Comparison of ENCODE assay signal across 20 cellular contexts in the genomic region with DNA sequence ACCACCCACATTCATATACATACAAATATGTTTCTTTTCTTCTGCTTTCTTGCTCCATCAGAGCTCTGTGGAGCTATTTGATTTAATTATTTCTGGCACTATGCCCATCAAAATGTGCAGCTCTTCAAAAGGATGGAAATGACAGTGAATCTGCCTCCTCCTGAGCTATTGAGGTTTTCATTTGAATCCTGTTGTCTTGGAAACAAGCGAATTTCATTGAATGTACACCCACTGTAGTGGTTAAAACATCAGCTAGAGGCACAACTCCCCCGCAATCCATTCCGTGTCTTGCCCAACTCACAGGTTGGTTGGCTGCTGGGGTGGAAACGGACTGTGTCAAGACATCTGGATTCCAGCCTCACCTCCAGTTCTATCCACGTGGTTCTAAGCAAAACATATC.
DNase-seq lines count a peak whose midpoint lies in the region; ATAC-seq, FAIRE-seq and TF ChIP-seq lines count a peak whose summit lies in the region.
"Had no signal": no experiment of that assay in that cellular context is flagged by ENCODE, and none has a peak within 500 bp of the region (broad histone marks: within the 10 kb centered on the region; RNA-seq: fewer than 3 reads in every experiment).

No MANE protein-coding gene starts in this region.

- H3K9me2 ChIP-seq in SK-N-SH, result no peaks in the 10 kb centered on the region

- no peak overlapping the region for H3K14ac ChIP-seq in H1 (ENCODE audit: insufficient read length)

- POLR2A ChIA-PET in SK-N-SH (lab: Yijun Ruan, JAX) (no interaction called here), H1 (lab: Charles Lee; ENCODE audit: partially characterized antibody) (no interaction called here)

- CTCF ChIA-PET in SK-N-SH (lab: Yijun Ruan, JAX), result interaction anchor here (1.0 kb wide), 1 partner anchor 11 kb away, joined by 4 read pairs; no protein-coding TSS in a partner anchor
- CTCF ChIA-PET in H1 (lab: Charles Lee; ENCODE audit: partially characterized antibody), result interaction anchor here (0.6 to 1.0 kb wide), 2 partner anchors 443 to 470 kb away, joined by 3 read pairs; no protein-coding TSS in a partner anchor

- peak; percentile 3 for DNase-seq in SK-N-SH
- peak; percentile 90 for DNase-seq in NCI-H2227 treated with DMSO at 0.1 percent for 48 hours (lab: John Stamatoyannopoulos, UW)
- no peak for DNase-seq in H1 (ENCODE audit: low read depth in 1 of 2, low spot score in 2 of 2)
- peak; percentile 81 for DNase-seq in putamen (ENCODE audit: low spot score)
- DNase-seq in activated naive CD4-positive, alpha-beta T cell treated with Interleukin-2 at 50 U/mL for 16 hours, result no peak
- DNase-seq in D721Med (ENCODE audit: insufficient read length, low spot score), result no peak
- DNase-seq in tibial artery, result no peak
- DNase-seq: DMS 273 treated with DMSO at 0.1 percent for 48 hours, DND-41, H7, NCI-H1092, NCI-H187, NCI-H446 treated with DMSO at 0.1 percent for 48 hours, SHP77, T-cell had no signal

- H3K18ac ChIP-seq in H1 (ENCODE audit: extremely low read depth, low read length), result no peak overlapping the region

- H2AFZ ChIP-seq in SK-N-SH (ENCODE audit: low read depth) (no peak overlapping the region), H1 (ENCODE audit: low read length) (no peak overlapping the region)

- no peak overlapping the region for H2BK15ac ChIP-seq in H1 (ENCODE audit: low read length)

- no peaks in the 10 kb centered on the region for H3K79me1 ChIP-seq in H1 (ENCODE audit: low read depth, low read length)

- no peaks in the 10 kb centered on the region for H3K23me2 ChIP-seq in H1 (ENCODE audit: low read depth, low read length)

- H3K9me3 ChIP-seq in SK-N-SH, result no peaks in the 10 kb centered on the region
- no peaks in the 10 kb centered on the region for H3K9me3 ChIP-seq in H1 (ENCODE audit: insufficient read depth in 2 of 2, low read depth in 1 of 2, low read length in 1 of 2)
- no peaks in the 10 kb centered on the region for H3K9me3 ChIP-seq in tibial artery
- H3K9me3 ChIP-seq: A549 had no signal

- no peaks in the 10 kb centered on the region for H3K36me3 ChIP-seq in SK-N-SH (replicated peaks in 1 of 2; ENCODE audit: control insufficient read depth in 1 of 2, insufficient read depth in 2 of 2, low read length in 1 of 2)
- no peaks in the 10 kb centered on the region for H3K36me3 ChIP-seq in H1 (ENCODE audit: control insufficient read depth in 2 of 4, insufficient read depth in 4 of 4, low read length in 3 of 4)
- H3K36me3 ChIP-seq in tibial artery, result no peaks in the 10 kb centered on the region
- H3K36me3 ChIP-seq: BLaER1 treated with 17β-estradiol and CSF1 and Interleukin-3, amounts not matched to agents 10 nM and 100 nM had no signal

- TF ChIP-seq CTCF in SK-N-SH (IDR thresholded peaks at IDR 0.05) (no peak), H1 (IDR thresholded peaks at IDR 0.05; ENCODE audit: control extremely low read depth in 1 of 3, insufficient read depth in 1 of 3, low read depth in 1 of 3, low read length in 3 of 3) (no peak), D721Med (IDR thresholded peaks at IDR 0.05; ENCODE audit: insufficient read depth, missing control alignments) (no peak), tibial artery (IDR thresholded peaks at IDR 0.05) (no peak)

- H3K4me1 ChIP-seq in SK-N-SH (ENCODE audit: control insufficient read depth in 1 of 2, insufficient read depth in 2 of 2, low read depth in 1 of 2, low read length in 1 of 2), result no peaks in the 10 kb centered on the region; a peak in 1 of 4 replicates
- H3K4me1 ChIP-seq in H1 (replicated peaks in 1 of 4; ENCODE audit: control insufficient read depth in 3 of 4, insufficient read depth in 4 of 4, low read length in 3 of 4), result no peaks in the 10 kb centered on the region
- H3K4me1 ChIP-seq in tibial artery, result no peaks in the 10 kb centered on the region
- H3K4me1 ChIP-seq: A549; BLaER1 treated with 17β-estradiol and CSF1 and Interleukin-3, amounts not matched to agents 10 nM and 100 nM had no signal

- H3K9ac ChIP-seq in SK-N-SH, result no peak overlapping the region
- H3K9ac ChIP-seq in H1 (replicated peaks in 1 of 4; ENCODE audit: extremely low read depth in 1 of 4, low read depth in 3 of 4, low read length in 3 of 4), result no peak overlapping the region
- H3K9ac ChIP-seq: BLaER1 treated with 17β-estradiol and CSF1 and Interleukin-3, amounts not matched to agents 10 nM and 100 nM had no signal

- no peaks in the 10 kb centered on the region for H3F3A ChIP-seq in SK-N-SH (replicated peaks; ENCODE audit: insufficient read depth)

- TF ChIP-seq EP300 in SK-N-SH (IDR thresholded peaks at IDR 0.05; ENCODE audit: borderline replicate concordance in 1 of 2, low read depth in 1 of 2, low read length in 1 of 2), result no peak
- no peak for TF ChIP-seq EP300 in H1 (IDR thresholded peaks at IDR 0.05; ENCODE audit: borderline replicate concordance in 1 of 2, low read depth in 2 of 2, low read length in 2 of 2)

- no peak overlapping the region for H4K91ac ChIP-seq in H1 (replicated peaks; ENCODE audit: insufficient read length, low read length)

- no peak overlapping the region for H3K4ac ChIP-seq in H1 (replicated peaks; ENCODE audit: insufficient read length, low read depth, low read length)

- intact Hi-C loops in tibial artery (cut with DNase I; ENCODE audit: low total_unique reads), result no loop called here

- H2BK20ac ChIP-seq in H1 (ENCODE audit: low read length), result no peak overlapping the region

- no peak overlapping the region for H2BK12ac ChIP-seq in H1 (ENCODE audit: low read depth, low read length)

- 41% methylated on average over 5 of the region's 5 CpGs for WGBS in SK-N-SH (ENCODE audit: low lambda C conversion rate)
- 83% methylated on average over 5 of the region's 5 CpGs; no CpG with 5 or more reads in 1 of the 2 experiments for WGBS in H1 (ENCODE audit: extremely low coverage in 1 of 2, insufficient coverage in 1 of 2, insufficient read length in 1 of 2, insufficient replicate concordance in 2 of 2, low coverage in 1 of 2, low lambda C conversion rate in 2 of 2, missing lambda C conversion rate in 1 of 2), 2 experiments

- H3K79me2 ChIP-seq in SK-N-SH (ENCODE audit: insufficient read depth) (no peaks in the 10 kb centered on the region), H1 (ENCODE audit: control insufficient read depth in 1 of 2, insufficient read depth in 2 of 2, low read length in 2 of 2) (no peaks in the 10 kb centered on the region)

- H3K27me3 ChIP-seq in SK-N-SH (ENCODE audit: insufficient read depth), result no peaks in the 10 kb centered on the region
- H3K27me3 ChIP-seq in H1 (replicated peaks in 1 of 4; ENCODE audit: control insufficient read depth in 3 of 4, extremely low read depth in 1 of 4, insufficient read depth in 3 of 4, low read length in 3 of 4), result no peaks in the 10 kb centered on the region
- no peaks in the 10 kb centered on the region for H3K27me3 ChIP-seq in tibial artery
- H3K27me3 ChIP-seq: BLaER1 treated with 17β-estradiol and CSF1 and Interleukin-3, amounts not matched to agents 10 nM and 100 nM had no signal

- H3K4me2 ChIP-seq in SK-N-SH (no peak overlapping the region), H1 (ENCODE audit: insufficient read depth in 1 of 2, low read depth in 2 of 2, low read length in 2 of 2) (no peak overlapping the region)
- H3K4me2 ChIP-seq: A549; BLaER1 treated with 17β-estradiol and CSF1 and Interleukin-3, amounts not matched to agents 10 nM and 100 nM had no signal

- TF ChIP-seq RAD21 in SK-N-SH (IDR thresholded peaks at IDR 0.05; ENCODE audit: low read length) (no peak), H1 (IDR thresholded peaks at IDR 0.05 in 1 of 2, conservative IDR thresholded peaks at IDR 0.05 in 1 of 2; ENCODE audit: low read depth in 2 of 2, low read length in 2 of 2) (no peak)

- H3K4me3 ChIP-seq in SK-N-SH (ENCODE audit: low read depth in 2 of 2, low read length in 1 of 2), result no peak overlapping the region
- no peak overlapping the region for H3K4me3 ChIP-seq in H1 (ENCODE audit: extremely low read depth in 1 of 4, insufficient read depth in 2 of 4, low read depth in 3 of 4, low read length in 4 of 4)
- no peak overlapping the region for H3K4me3 ChIP-seq in tibial artery
- H3K4me3 ChIP-seq: A549; BLaER1 treated with 17β-estradiol and CSF1 and Interleukin-3, amounts not matched to agents 10 nM and 100 nM; SK-N-MC had no signal

- H2BK120ac ChIP-seq in H1 (replicated peaks; ENCODE audit: low read depth, low read length), result no peak overlapping the region

- H3K23ac ChIP-seq in H1 (ENCODE audit: insufficient read length), result no peak overlapping the region

- H3K56ac ChIP-seq in H1 (replicated peaks; ENCODE audit: insufficient read length, low read depth, low read length), result no peak overlapping the region

- H4K20me1 ChIP-seq in SK-N-SH (ENCODE audit: insufficient read depth) (no peaks in the 10 kb centered on the region), H1 (replicated peaks in 1 of 2; ENCODE audit: control insufficient read depth in 1 of 2, insufficient read depth in 2 of 2, low read length in 2 of 2) (no peaks in the 10 kb centered on the region)
- H4K20me1 ChIP-seq: BLaER1 treated with 17β-estradiol and CSF1 and Interleukin-3, amounts not matched to agents 10 nM and 100 nM had no signal

- no peak for TF ChIP-seq POLR2A in H1 (IDR thresholded peaks at IDR 0.05; ENCODE audit: control extremely low read depth in 1 of 2, low read depth in 2 of 2, low read length in 2 of 2)

- no peak overlapping the region for H2BK5ac ChIP-seq in H1 (ENCODE audit: low read depth, low read length)

- H2AK5ac ChIP-seq in H1 (ENCODE audit: low read depth, low read length), result no peak overlapping the region

- peak; percentile 62 for FAIRE-seq in H1 (lab: Jason Lieb, UNC)
- no peak for FAIRE-seq in D721Med (lab: Jason Lieb, UNC)
- FAIRE-seq: A549 had no signal

- ATAC-seq in SK-N-SH treated with all-trans-retinoic acid at 6 μM for 48 hours, result no peak
- ATAC-seq: A549, T-cell had no signal

- H4K5ac ChIP-seq in H1 (ENCODE audit: insufficient read length, low read depth, low read length), result no peak overlapping the region

- H4K8ac ChIP-seq in H1 (ENCODE audit: extremely low read depth, insufficient read depth, low read length), result no peak overlapping the region

- no peak overlapping the region for H3K27ac ChIP-seq in SK-N-SH (ENCODE audit: low read depth in 2 of 2, low read length in 1 of 2)
- no peak overlapping the region for H3K27ac ChIP-seq in H1 (ENCODE audit: low read depth, low read length)
- no peak overlapping the region for H3K27ac ChIP-seq in tibial artery
- H3K27ac ChIP-seq: A549; BLaER1 treated with 17β-estradiol and CSF1 and Interleukin-3, amounts not matched to agents 10 nM and 100 nM; HL-60; SK-N-MC had no signal

TF ChIP-seq in SK-N-SH, 30 proteins besides CTCF, POLR2A, EP300 and RAD21 (continues in another document):
- TF ChIP-seq SIN3A (IDR thresholded peaks at IDR 0.05; ENCODE audit: borderline replicate concordance, low read depth, low read length) (no peak), RCOR1 (IDR thresholded peaks at IDR 0.05; ENCODE audit: low read length) (no peak)

TF ChIP-seq in H1, 55 proteins besides CTCF, POLR2A, EP300 and RAD21 (continues in another document):
- TF ChIP-seq POLR2AphosphoS5 (IDR thresholded peaks at IDR 0.05; ENCODE audit: low read depth, low read length) (no peak), MAFK (IDR thresholded peaks at IDR 0.05; ENCODE audit: low read depth, low read length) (no peak), CBX5 (IDR thresholded peaks at IDR 0.05; ENCODE audit: low read depth, low read length) (no peak)

Comparison
In these comparisons a context has a peak if more than half of its experiments do, and no peak if none do; other contexts are left out.
1. DNase-seq: peak in SK-N-SH (single experiment), NCI-H2227 treated with DMSO at 0.1 percent for 48 hours (single experiment) and putamen (single experiment); none in H1 (0 of 2), activated naive CD4-positive, alpha-beta T cell treated with Interleukin-2 at 50 U/mL for 16 hours (single experiment), D721Med (single experiment) and tibial artery (0 of 2).